In genomic region chr22:40212126-40212525, GRCh38 we compare ENCODE assay signal across 15 cellular contexts. TPM values are rescaled to one million over a fixed set of nuclear protein-coding genes. Genes with fewer than 3 reads are reported as not detected.
DNase-seq lines count a peak whose midpoint lies in the region; ATAC-seq and TF ChIP-seq lines count a peak whose summit lies in the region.
"Had no signal": no experiment of that assay in that cellular context is flagged by ENCODE, and none has a peak within 500 bp of the region (broad histone marks: within the 10 kb centered on the region; RNA-seq: fewer than 3 reads in every experiment).

No MANE protein-coding gene starts in this region.

- H3K36me3 ChIP-seq in cardiac muscle cell (no peaks in the 10 kb centered on the region), neutrophil (no peaks in the 10 kb centered on the region), MM.1S (replicated peaks; ENCODE audit: insufficient read depth, low read length) (no peaks in the 10 kb centered on the region)
- H3K36me3 ChIP-seq: adrenal gland had no signal

- no peak for DNase-seq in CD4-positive, alpha-beta T cell
- no peak for DNase-seq in activated CD8-positive, alpha-beta T cell treated with anti-CD3 and anti-CD28 coated beads for 36 hours
- peak; percentile 27 to 32 for DNase-seq in cardiac muscle cell (ENCODE audit: low read depth in 1 of 2, low spot score in 1 of 2)
- DNase-seq in NCI-H345 (lab: John Stamatoyannopoulos, UW) = no peak
- DNase-seq in MM.1S = no peak
- no peak for DNase-seq in stimulated activated CD4-positive, alpha-beta T cell treated with anti-CD3 and anti-CD28 coated beads, Interleukin-15, amount 100 ng/mL, for 24 hours
- DNase-seq: activated CD8-positive, alpha-beta memory T cell treated with anti-CD3 and anti-CD28 coated beads, Interleukin-2, amount 10 ng/mL, durations not matched to agents 7 days and 5 days; cortex of kidney; DND-41; foreskin keratinocyte; stimulated activated CD8-positive, alpha-beta memory T cell treated with anti-CD3 and anti-CD28 coated beads, Interleukin-4, amount 100 ng/mL, for 48 hours had no signal

- H3K27me3 Mint-ChIP-seq in CD4-positive, alpha-beta T cell = no peaks in the 10 kb centered on the region
- H3K27me3 Mint-ChIP-seq in activated CD8-positive, alpha-beta T cell treated with anti-CD3 and anti-CD28 coated beads for 36 hours = no peaks in the 10 kb centered on the region
- H3K27me3 Mint-ChIP-seq: activated CD8-positive, alpha-beta memory T cell treated with anti-CD3 and anti-CD28 coated beads, Interleukin-2, amount 10 ng/mL, durations not matched to agents 7 days and 5 days had no signal

- peaks cover 90% of the 10 kb centered on the region for H3K4me1 Mint-ChIP-seq in CD4-positive, alpha-beta T cell (ENCODE audit: low read depth)
- H3K4me1 Mint-ChIP-seq in activated CD8-positive, alpha-beta T cell treated with anti-CD3 and anti-CD28 coated beads for 36 hours (ENCODE audit: low read depth) = peaks cover 83% of the 10 kb centered on the region

- no peaks in the 10 kb centered on the region for H4K20me1 ChIP-seq in MM.1S (ENCODE audit: insufficient read depth, low read length)

- H3K36me3 Mint-ChIP-seq in CD4-positive, alpha-beta T cell (ENCODE audit: low read depth) = peaks cover 7% of the 10 kb centered on the region
- peaks cover 15% of the 10 kb centered on the region for H3K36me3 Mint-ChIP-seq in activated CD8-positive, alpha-beta T cell treated with anti-CD3 and anti-CD28 coated beads for 36 hours (ENCODE audit: low read depth)

- no peaks in the 10 kb centered on the region for H3K9me3 ChIP-seq in CD4-positive, alpha-beta T cell (ENCODE audit: control insufficient read depth, low read length)
- H3K9me3 ChIP-seq in cardiac muscle cell (ENCODE audit: low read depth) = no peaks in the 10 kb centered on the region
- no peaks in the 10 kb centered on the region for H3K9me3 ChIP-seq in neutrophil
- no peaks in the 10 kb centered on the region for H3K9me3 ChIP-seq in MM.1S (replicated peaks; ENCODE audit: insufficient read depth, low read length)
- H3K9me3 ChIP-seq: adrenal gland had no signal

- peak overlapping the region; percentile 94 for H3K27ac Mint-ChIP-seq in CD4-positive, alpha-beta T cell
- H3K27ac Mint-ChIP-seq in activated CD8-positive, alpha-beta T cell treated with anti-CD3 and anti-CD28 coated beads for 36 hours = peak overlapping the region; percentile 72
- H3K27ac Mint-ChIP-seq: activated CD8-positive, alpha-beta memory T cell treated with anti-CD3 and anti-CD28 coated beads, Interleukin-2, amount 10 ng/mL, durations not matched to agents 7 days and 5 days had no signal

- CTCF ChIA-PET in CD4-positive, alpha-beta T cell (lab: Charles Lee) = no interaction called here
- CTCF ChIA-PET in activated CD8-positive, alpha-beta T cell treated with anti-CD3 and anti-CD28 coated beads for 36 hours (lab: Charles Lee) = interaction anchor here (1.1 kb wide), 1 partner anchor 9 kb away, joined by 3 read pairs; no protein-coding TSS in a partner anchor

- H3K9me3 Mint-ChIP-seq in CD4-positive, alpha-beta T cell = no peaks in the 10 kb centered on the region
- H3K9me3 Mint-ChIP-seq in activated CD8-positive, alpha-beta T cell treated with anti-CD3 and anti-CD28 coated beads for 36 hours = no peaks in the 10 kb centered on the region

- intact Hi-C loops in CD4-positive, alpha-beta T cell (cut with DNase I, micrococcal nuclease) = loop anchor here in 1 of 2 experiments (2.0 kb wide), 1 partner anchor 13 kb away; no protein-coding TSS in a partner anchor
- intact Hi-C loops in activated CD8-positive, alpha-beta T cell treated with anti-CD3 and anti-CD28 coated beads for 36 hours (cut with micrococcal nuclease) = no loop called here

- ATAC-seq in CD4-positive, alpha-beta T cell (ENCODE audit: poor library complexity) = no peak
- ATAC-seq in activated CD8-positive, alpha-beta T cell treated with anti-CD3 and anti-CD28 coated beads for 36 hours = no peak
- no peak for ATAC-seq in HG02610 (IDR thresholded peaks at IDR 0.05; ENCODE audit: unreplicated experiment)
- ATAC-seq: activated CD8-positive, alpha-beta memory T cell treated with anti-CD3 and anti-CD28 coated beads, Interleukin-2, amount 10 ng/mL, durations not matched to agents 7 days and 5 days; foreskin keratinocyte had no signal

- H3K27ac ChIP-seq in CD4-positive, alpha-beta T cell (ENCODE audit: low read depth, low read length) = peak overlapping the region; percentile 15
- H3K27ac ChIP-seq in cardiac muscle cell = peak overlapping the region; percentile 67
- peak overlapping the region; percentile 85 for H3K27ac ChIP-seq in neutrophil
- H3K27ac ChIP-seq in MM.1S (ENCODE audit: low read length) = no peak overlapping the region
- H3K27ac ChIP-seq: foreskin keratinocyte, VCaP had no signal

- no peak for TF ChIP-seq CTCF in CD4-positive, alpha-beta T cell (IDR thresholded peaks at IDR 0.05)
- no peak for TF ChIP-seq CTCF in activated CD8-positive, alpha-beta T cell treated with anti-CD3 and anti-CD28 coated beads for 36 hours (IDR thresholded peaks at IDR 0.05)
- TF ChIP-seq CTCF in cardiac muscle cell (IDR thresholded peaks at IDR 0.05; ENCODE audit: low read depth, low read length) (no peak), neutrophil (IDR thresholded peaks at IDR 0.05) (no peak), MM.1S (IDR thresholded peaks at IDR 0.05; ENCODE audit: low read length) (no peak)

- H3K27me3 ChIP-seq in CD4-positive, alpha-beta T cell (ENCODE audit: control insufficient read depth, insufficient read depth, low read length) = no peaks in the 10 kb centered on the region
- no peaks in the 10 kb centered on the region for H3K27me3 ChIP-seq in cardiac muscle cell
- H3K27me3 ChIP-seq in neutrophil = no peaks in the 10 kb centered on the region
- no peaks in the 10 kb centered on the region for H3K27me3 ChIP-seq in MM.1S (replicated peaks; ENCODE audit: insufficient read depth, low read length)
- H3K27me3 ChIP-seq: adrenal gland, foreskin keratinocyte had no signal

- H3K4me3 Mint-ChIP-seq in CD4-positive, alpha-beta T cell = peak overlapping the region; percentile 60
- no peak overlapping the region for H3K4me3 Mint-ChIP-seq in activated CD8-positive, alpha-beta T cell treated with anti-CD3 and anti-CD28 coated beads for 36 hours
- H3K4me3 Mint-ChIP-seq: activated CD8-positive, alpha-beta memory T cell treated with anti-CD3 and anti-CD28 coated beads, Interleukin-2, amount 10 ng/mL, durations not matched to agents 7 days and 5 days had no signal

- peaks cover 15% of the 10 kb centered on the region for H3K4me1 ChIP-seq in cardiac muscle cell (ENCODE audit: low read depth)
- H3K4me1 ChIP-seq in neutrophil (ENCODE audit: control insufficient read depth in 1 of 2, insufficient read depth in 1 of 2, low read depth in 1 of 2, low read length in 1 of 2) = peaks cover 83 to 84% of the 10 kb centered on the region in 2 experiments
- peaks cover 48% of the 10 kb centered on the region for H3K4me1 ChIP-seq in MM.1S (ENCODE audit: low read length)
- H3K4me1 ChIP-seq: foreskin keratinocyte had no signal

- H2AFZ ChIP-seq in MM.1S (ENCODE audit: low read length) = no peak overlapping the region

- POLR2A ChIA-PET in CD4-positive, alpha-beta T cell (lab: Charles Lee) = no interaction called here
- POLR2A ChIA-PET in activated CD8-positive, alpha-beta T cell treated with anti-CD3 and anti-CD28 coated beads for 36 hours (lab: Charles Lee) = interaction anchor here (1.2 kb wide), 1 partner anchor 52 kb away, joined by 5 read pairs; no protein-coding TSS in a partner anchor

- H3K4me3 ChIP-seq in cardiac muscle cell (no peak overlapping the region), neutrophil (ENCODE audit: low read depth in 1 of 2, low read length in 1 of 2) (no peak overlapping the region), MM.1S (ENCODE audit: low read length) (no peak overlapping the region)
- H3K4me3 ChIP-seq: adrenal gland had no signal

- H3K9ac ChIP-seq in MM.1S (ENCODE audit: low read length) = no peak overlapping the region

- H3K9me2 ChIP-seq in MM.1S (replicated peaks; ENCODE audit: insufficient read depth, low read length) = no peaks in the 10 kb centered on the region

- peaks cover 86% of the 10 kb centered on the region for H3K79me2 ChIP-seq in MM.1S (ENCODE audit: low read length)

- H3F3A ChIP-seq in MM.1S (ENCODE audit: insufficient read depth, low read length) = peaks cover 32% of the 10 kb centered on the region

- no peak overlapping the region for H3K4me2 ChIP-seq in MM.1S (ENCODE audit: low read depth, low read length)

RNA-seq across cellular contexts. Expression of gene TNRC6B, which starts 34.4 kb away (rescaled TPM):
- total RNA-seq in CD4-positive, alpha-beta T cell = 100 to 1,000 TPM; 110 to 111 TPM
- 10 to 100 TPM; 42.6 to 45.2 TPM for total RNA-seq in activated CD8-positive, alpha-beta T cell treated with anti-CD3 and anti-CD28 coated beads for 36 hours
- 39.6 and 61.1 TPM in 2 replicates for total RNA-seq in cardiac muscle cell
- polyA plus RNA-seq in cardiac muscle cell = 50.2 and 73.2 TPM in 2 replicates

Comparison
In these comparisons a context has a peak if more than half of its experiments do, and no peak if none do; other contexts are left out.
1. DNase-seq: peak in cardiac muscle cell (2 of 2); none in CD4-positive, alpha-beta T cell (0 of 10), activated CD8-positive, alpha-beta T cell treated with anti-CD3 and anti-CD28 coated beads for 36 hours (single experiment), NCI-H345 (single experiment), MM.1S (single experiment) and stimulated activated CD4-positive, alpha-beta T cell treated with anti-CD3 and anti-CD28 coated beads, Interleukin-15, amount 100 ng/mL, for 24 hours (single experiment).